ENCODE assay signal across 9 cellular contexts in the genomic region with DNA sequence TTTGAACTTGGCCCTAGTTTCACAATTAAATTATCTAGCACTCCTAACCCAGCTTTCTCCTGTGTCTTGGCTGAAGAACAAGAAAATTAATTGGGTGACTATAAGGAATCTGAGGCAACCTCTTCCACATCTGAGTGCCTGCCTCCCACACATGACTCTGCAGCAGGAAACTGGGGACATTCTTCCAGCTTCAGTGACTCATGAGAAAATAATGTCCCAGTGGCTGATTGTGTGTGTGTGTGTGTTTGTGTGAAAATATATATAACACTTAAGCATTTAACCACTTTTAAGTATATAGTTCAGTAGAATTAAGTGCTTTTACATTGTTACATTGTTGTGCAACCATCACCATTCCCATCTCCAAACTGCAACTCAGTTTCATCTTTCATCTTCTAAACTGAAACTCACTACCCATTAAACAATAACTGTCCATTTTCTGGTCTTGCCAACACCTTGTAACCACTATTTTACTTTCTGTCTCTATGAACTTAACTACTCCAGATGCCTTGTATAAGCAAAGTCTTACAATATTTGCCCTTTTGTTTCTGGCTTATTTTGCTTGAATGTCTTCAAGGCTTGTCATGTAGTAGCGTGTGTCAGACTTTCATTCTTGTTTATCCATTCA. TPM values are rescaled to one million over a fixed set of nuclear protein-coding genes. Genes with fewer than 3 reads are reported as not detected.
DNase-seq lines count a peak whose midpoint lies in the region; ATAC-seq, FAIRE-seq and TF ChIP-seq lines count a peak whose summit lies in the region.
"Had no signal": no experiment of that assay in that cellular context is flagged by ENCODE, and none has a peak within 500 bp of the region (broad histone marks: within the 10 kb centered on the region; RNA-seq: fewer than 3 reads in every experiment).

No MANE protein-coding gene starts in this region.

- no peak overlapping the region for H3K4me3 ChIP-seq in skeletal muscle cell (ENCODE audit: low read depth, low read length)

- TF ChIP-seq POLR2A in GM12891 (IDR thresholded peaks at IDR 0.05; ENCODE audit: low read depth, low read length) = no peak

- no peak for FAIRE-seq in GM12891 (lab: Jason Lieb, UNC)
- FAIRE-seq: endometrium had no signal

- ATAC-seq in SK-N-SH treated with all-trans-retinoic acid at 6 μM for 48 hours (peak; percentile 91), HG02763 (IDR thresholded peaks at IDR 0.05; ENCODE audit: unreplicated experiment) (no peak)
- no peak for ATAC-seq in stimulated activated naive CD8-positive, alpha-beta T cell treated with anti-CD3 and anti-CD28 coated beads, Interleukin-15, Interleukin-2, amounts not matched to agents 100 U/mL and 50 U/mL, for 24 hours

- DNase-seq in GM12891 (ENCODE audit: insufficient read length, low spot score) (no peak), glomerular endothelial cell (ENCODE audit: extremely low read depth, low read depth, low spot score) (peak; percentile 77), skeletal muscle cell (ENCODE audit: low read depth) (peak; percentile 92), SHP77 (lab: John Stamatoyannopoulos, UW) (no peak)
- no peak for DNase-seq in stimulated activated naive CD4-positive, alpha-beta T cell treated with Interleukin-2 at 50 U/mL for 16 hours (lab: John Stamatoyannopoulos, UW)
- DNase-seq in stimulated activated naive CD8-positive, alpha-beta T cell treated with anti-CD3 and anti-CD28 coated beads, Interleukin-15, Interleukin-2, amounts not matched to agents 100 U/mL and 50 U/mL, for 24 hours = no peak

TF ChIP-seq in GM12891, 5 proteins besides CTCF, POLR2A, EP300 and RAD21:
- no peak for TF ChIP-seq SPI1 (IDR thresholded peaks at IDR 0.05; ENCODE audit: low read depth, low read length)
- peak; percentile 40; the same call in 1 of the 2 replicates for TF ChIP-seq POLR2AphosphoS5 (IDR thresholded peaks at IDR 0.05; ENCODE audit: low read depth, low read length)
- no peak for TF ChIP-seq PAX5 (IDR thresholded peaks at IDR 0.05; ENCODE audit: insufficient read depth, low read length, severe bottlenecking)

TF ChIP-seq in SK-N-SH treated with all-trans-retinoic acid at 6 μM for 48 hours, 23 proteins besides CTCF, POLR2A, EP300 and RAD21:
- TF ChIP-seq ZC3H10 (CRISPR knock-in tag; IDR thresholded peaks at IDR 0.05) (no peak), ISL1 (CRISPR knock-in tag; IDR thresholded peaks at IDR 0.05) (peak; percentile 69)

RNA-seq across cellular contexts. Expression of a gene that starts 8.7 kb away (rescaled TPM):
- 6.0 TPM for polyA plus RNA-seq in GM12891 (2012; ENCODE audit: low read depth, missing spikeins)
- 10.1 and 12.3 TPM in 2 replicates for total RNA-seq in glomerular endothelial cell

RNA-seq across cellular contexts. Expression of a gene that starts 40.8 kb away (rescaled TPM):
- polyA plus RNA-seq in GM12891 (2012; ENCODE audit: low read depth, missing spikeins) = not detected
- not detected in 2 replicates for total RNA-seq in glomerular endothelial cell

Comparison
In these comparisons a context has a peak if more than half of its experiments do, and no peak if none do; other contexts are left out.
1. DNase-seq: peak in glomerular endothelial cell (single experiment) and skeletal muscle cell (single experiment); none in GM12891 (single experiment), SHP77 (0 of 2), stimulated activated naive CD4-positive, alpha-beta T cell treated with Interleukin-2 at 50 U/mL for 16 hours (single experiment) and stimulated activated naive CD8-positive, alpha-beta T cell treated with anti-CD3 and anti-CD28 coated beads, Interleukin-15, Interleukin-2, amounts not matched to agents 100 U/mL and 50 U/mL, for 24 hours (single experiment).